Comparison of ENCODE assay signal across 10 cellular contexts in genomic region chr5:177474094-177474493, GRCh38. TPM values are rescaled to one million over a fixed set of nuclear protein-coding genes. Genes with fewer than 3 reads are reported as not detected.
DNase-seq lines count a peak whose midpoint lies in the region; ATAC-seq, FAIRE-seq and TF ChIP-seq lines count a peak whose summit lies in the region.
"Had no signal": no experiment of that assay in that cellular context is flagged by ENCODE, and none has a peak within 500 bp of the region (broad histone marks: within the 10 kb centered on the region; RNA-seq: fewer than 3 reads in every experiment).

No MANE protein-coding gene starts in this region.

- POLR2A ChIA-PET in HepG2 (lab: Yijun Ruan, JAX) = interaction anchor here (0.8 to 1.2 kb wide), 2 partner anchors 27 to 105 kb away, joined by 3 read pairs; no protein-coding TSS in a partner anchor

- H3K27ac Mint-ChIP-seq in activated naive CD8-positive, alpha-beta T cell treated with anti-CD3 and anti-CD28 coated beads, Interleukin-2, amount 50 U/mL, for 24 hours = peak overlapping the region; percentile 65

- H3K9me3 Mint-ChIP-seq in activated naive CD8-positive, alpha-beta T cell treated with anti-CD3 and anti-CD28 coated beads, Interleukin-2, amount 50 U/mL, for 24 hours = no peaks in the 10 kb centered on the region

- no peak for FAIRE-seq in HepG2 (lab: Jason Lieb, UNC)
- FAIRE-seq: frontal cortex had no signal

- H3K36me3 Mint-ChIP-seq in activated naive CD8-positive, alpha-beta T cell treated with anti-CD3 and anti-CD28 coated beads, Interleukin-2, amount 50 U/mL, for 24 hours (ENCODE audit: low read depth) = peaks cover 5% of the 10 kb centered on the region

- no peak for ATAC-seq in HepG2
- ATAC-seq in right lobe of liver = no peak
- ATAC-seq in activated naive CD8-positive, alpha-beta T cell treated with anti-CD3 and anti-CD28 coated beads, Interleukin-2, amount 50 U/mL, for 24 hours = no peak
- no peak for ATAC-seq in HG02870 (IDR thresholded peaks at IDR 0.05; ENCODE audit: unreplicated experiment)

- CTCF ChIA-PET in HepG2 (lab: Yijun Ruan, JAX; ENCODE audit: low intra/inter-chr PET ratio, low total read pairs) = no interaction called here

- no peak overlapping the region for H3K9ac ChIP-seq in HepG2 (ENCODE audit: insufficient read depth, low read depth, low read length)
- H3K9ac ChIP-seq in muscle layer of colon (ENCODE audit: low read length) = no peak overlapping the region

- TF ChIP-seq RAD21 in HepG2 (CRISPR knock-in tag; IDR thresholded peaks at IDR 0.05) = no peak

- no peak overlapping the region for H2AFZ ChIP-seq in HepG2 (ENCODE audit: low read length)

- no peak for TF ChIP-seq POLR2A in HepG2 (IDR thresholded peaks at IDR 0.05; ENCODE audit: insufficient read depth in 1 of 2, low read depth in 2 of 2, low read length in 2 of 2)
- no peak for TF ChIP-seq POLR2A in right lobe of liver (IDR thresholded peaks at IDR 0.05)
- TF ChIP-seq POLR2A in uterus (IDR thresholded peaks at IDR 0.05) = no peak

- no TSS peak for BruUV-seq in HepG2 (replicated peaks; lab: Mats Ljungman, UMichigan)

- H3K4me1 ChIP-seq in HepG2 (ENCODE audit: insufficient read depth, low read length) (peaks cover 69% of the 10 kb centered on the region), right lobe of liver (peaks cover 0 to 9% (median 2%) of the 10 kb centered on the region in 4 donors), muscle layer of colon (ENCODE audit: insufficient read depth, low read length) (peaks cover 74% of the 10 kb centered on the region), uterus (peaks cover 0 to 30% of the 10 kb centered on the region in 2 donors)

- in situ Hi-C loops in HepG2 (cut with HindIII; ENCODE audit: extremely low pct_ligation_motif_present, low pct_unique_long_range_greater_than_20kb) = loop anchor here (25.0 kb wide), 1 partner anchor 362 kb away; no protein-coding TSS in a partner anchor
- in situ Hi-C loops in G401 (cut with HindIII; ENCODE audit: low sequenced_read_pairs) = no loop called here

- peaks cover 3% of the 10 kb centered on the region for H3K79me2 ChIP-seq in HepG2 (ENCODE audit: insufficient read depth, low read length)

- H3K36me3 ChIP-seq in HepG2 (replicated peaks in 1 of 2; ENCODE audit: control insufficient read depth in 1 of 2, insufficient read depth in 2 of 2, low read length in 2 of 2) = no peaks in the 10 kb centered on the region
- no peaks in the 10 kb centered on the region for H3K36me3 ChIP-seq in right lobe of liver
- H3K36me3 ChIP-seq in muscle layer of colon (ENCODE audit: insufficient read depth, low read length) = no peaks in the 10 kb centered on the region
- H3K36me3 ChIP-seq in uterus = no peaks in the 10 kb centered on the region

- H3K27me3 ChIP-seq in HepG2 (ENCODE audit: control insufficient read depth in 1 of 2, insufficient read depth in 2 of 2, low read length in 2 of 2) = no peaks in the 10 kb centered on the region
- no peaks in the 10 kb centered on the region for H3K27me3 ChIP-seq in right lobe of liver
- no peaks in the 10 kb centered on the region for H3K27me3 ChIP-seq in muscle layer of colon (ENCODE audit: control insufficient read depth in 1 of 2, insufficient read depth in 2 of 2, low read length in 2 of 2)
- no peaks in the 10 kb centered on the region for H3K27me3 ChIP-seq in uterus

- peak overlapping the region; percentile 47; the same call in 1 of the 2 replicates for H3K4me2 ChIP-seq in HepG2 (ENCODE audit: low read depth, low read length)

- no peak for TF ChIP-seq CTCF in HepG2 (CRISPR knock-in tag; IDR thresholded peaks at IDR 0.05)
- no peak for TF ChIP-seq CTCF in right lobe of liver (IDR thresholded peaks at IDR 0.05)
- TF ChIP-seq CTCF in uterus (IDR thresholded peaks at IDR 0.05) = no peak

- H3K27ac ChIP-seq in HepG2 (ENCODE audit: extremely low read length, insufficient read depth, low read length) (no peak overlapping the region), right lobe of liver (no peak overlapping the region), muscle layer of colon (ENCODE audit: low read depth, low read length) (peak overlapping the region; percentile 73), uterus (peak overlapping the region; percentile 82 to 86)

- 32% methylated on average over 7 of the region's 7 CpGs for WGBS in HepG2 (ENCODE audit: low lambda C conversion rate)
- WGBS in right lobe of liver (ENCODE audit: insufficient coverage, low coverage, low lambda C conversion rate, missing lambda C conversion rate) = 65% methylated on average over 7 of the region's 7 CpGs

- H3K4me3 ChIP-seq in HepG2 (replicated peaks in 1 of 3; ENCODE audit: insufficient read depth in 1 of 3, low read depth in 2 of 3, low read length in 3 of 3) = no peak overlapping the region
- no peak overlapping the region for H3K4me3 ChIP-seq in right lobe of liver
- no peak overlapping the region for H3K4me3 ChIP-seq in muscle layer of colon (ENCODE audit: low read depth in 1 of 2, low read length in 2 of 2)
- no peak overlapping the region for H3K4me3 ChIP-seq in uterus

- TF ChIP-seq EP300 in HepG2 (IDR thresholded peaks at IDR 0.05; ENCODE audit: low read depth in 2 of 2, low read length in 2 of 2) (no peak), HepG2 (CRISPR knock-in tag; IDR thresholded peaks at IDR 0.05; ENCODE audit: borderline replicate concordance) (no peak)

- H3K4me3 Mint-ChIP-seq in activated naive CD8-positive, alpha-beta T cell treated with anti-CD3 and anti-CD28 coated beads, Interleukin-2, amount 50 U/mL, for 24 hours = peak overlapping the region; percentile 74

- H3K4me1 Mint-ChIP-seq in activated naive CD8-positive, alpha-beta T cell treated with anti-CD3 and anti-CD28 coated beads, Interleukin-2, amount 50 U/mL, for 24 hours = peaks cover 67% of the 10 kb centered on the region

- peaks cover 5% of the 10 kb centered on the region for H3K27me3 Mint-ChIP-seq in activated naive CD8-positive, alpha-beta T cell treated with anti-CD3 and anti-CD28 coated beads, Interleukin-2, amount 50 U/mL, for 24 hours

- intact Hi-C loops in HepG2 (cut with micrococcal nuclease; ENCODE audit: unreplicated experiment) = no loop called here
- intact Hi-C loops in right lobe of liver (cut with DNase I) = no loop called here
- intact Hi-C loops in uterus (cut with DNase I; ENCODE audit: low total_unique reads) = no loop called here

- peaks cover 9% of the 10 kb centered on the region; the same call in 1 of the 2 replicates for H4K20me1 ChIP-seq in HepG2 (ENCODE audit: insufficient read depth, low read length)

- H3K9me3 ChIP-seq in HepG2 (ENCODE audit: low read length) (no peaks in the 10 kb centered on the region), right lobe of liver (no peaks in the 10 kb centered on the region), muscle layer of colon (ENCODE audit: low read length) (no peaks in the 10 kb centered on the region), uterus (no peaks in the 10 kb centered on the region)

- DNase-seq in HepG2 (ENCODE audit: low spot score) = no peak
- DNase-seq in right lobe of liver = no peak
- no peak for DNase-seq in activated naive CD8-positive, alpha-beta T cell treated with anti-CD3 and anti-CD28 coated beads, Interleukin-2, amount 50 U/mL, for 24 hours
- peak in 1 of 2 donors; percentile 25 for DNase-seq in uterus
- DNase-seq in G401 (ENCODE audit: low spot score) = no peak
- DNase-seq in activated effector memory CD4-positive, alpha-beta T cell treated with Interleukin-2 at 50 U/mL for 16 hours = no peak
- DNase-seq: DMS 273 treated with DMSO at 0.1 percent for 48 hours had no signal

RNA-seq across cellular contexts. Expression of gene DBN1, which starts 0.7 kb away (rescaled TPM):
- total RNA-seq in HepG2 (2016; rRNA removed; fragmentation: Illumina TruSeq; extraction: Trizol) (15.7 and 37.3 TPM in 2 replicates), right lobe of liver (1 to 10 TPM; 1.1 to 4.6 (median 3.1) TPM), uterus (100 to 1,000 TPM in 2 of 4 donors, 10 to 100 TPM in 2; 30.6 to 107 (median 82.7) TPM)
- total RNA-seq in HepG2 (2016; cell fraction: cytosol; rRNA removed; fragmentation: Illumina TruSeq; extraction: Trizol; ENCODE audit: low read depth) = 6.9 and 9.3 TPM in 2 replicates
- total RNA-seq in HepG2 (2016; cell fraction: insoluble cytoplasmic fraction; rRNA removed; fragmentation: Illumina TruSeq; extraction: Trizol) = 12.8 and 37.5 TPM in 2 replicates
- 12.9 and 15.2 TPM in 2 replicates for total RNA-seq in HepG2 (2016; cell fraction: membrane; rRNA removed; fragmentation: Illumina TruSeq; extraction: Trizol)
- total RNA-seq in HepG2 (2016; cell fraction: nucleus; rRNA removed; fragmentation: Illumina TruSeq; extraction: Trizol) = 33.8 and 39.3 TPM in 2 replicates
- polyA plus RNA-seq in HepG2 (2011; rRNA removed) = 27.0 and 30.9 TPM in 2 replicates
- polyA plus RNA-seq in HepG2 (2011; cell fraction: cytosol; rRNA removed) = 14.1 and 18.1 TPM in 2 replicates
- 167 and 276 TPM in 2 replicates for polyA plus RNA-seq in HepG2 (2011; cell fraction: nucleus; rRNA removed)
- 16.5 and 21.1 TPM in 2 replicates for polyA plus RNA-seq in HepG2 (2012)
- polyA plus RNA-seq in HepG2 (2016; cell fraction: cytosol; fragmentation: Illumina TruSeq; extraction: Trizol; ENCODE audit: low read depth) = 7.2 and 8.7 TPM in 2 replicates
- polyA plus RNA-seq in HepG2 (2016; cell fraction: insoluble cytoplasmic fraction; fragmentation: Illumina TruSeq; extraction: Trizol; ENCODE audit: low read depth) = 16.0 and 21.2 TPM in 2 replicates
- polyA plus RNA-seq in HepG2 (2016; cell fraction: membrane; fragmentation: Illumina TruSeq; extraction: Trizol; ENCODE audit: low read depth) = 11.4 and 15.4 TPM in 2 replicates
- 72.9 and 77.5 TPM in 2 replicates for polyA plus RNA-seq in HepG2 (2016; cell fraction: nucleus; fragmentation: Illumina TruSeq; extraction: Trizol; ENCODE audit: insufficient read depth, low read depth)
- 30.4 and 47.5 TPM in 2 replicates for polyA minus RNA-seq in HepG2 (2011; rRNA and poly(A)+ RNA removed; ENCODE audit: low replicate concordance)
- polyA minus RNA-seq in HepG2 (2011; cell fraction: cytosol; rRNA and poly(A)+ RNA removed) = 13.2 and 16.4 TPM in 2 replicates
- 42.1 and 43.0 TPM in 2 replicates for polyA minus RNA-seq in HepG2 (2011; cell fraction: nucleus; rRNA and poly(A)+ RNA removed)
- total RNA-seq in G401 (2014; rRNA removed; shearing (Covaris generic)) = 295 and 370 TPM in 2 replicates

RNA-seq across cellular contexts. Expression of gene PDLIM7, which starts 23.3 kb away (rescaled TPM):
- total RNA-seq in HepG2 (2016; rRNA removed; fragmentation: Illumina TruSeq; extraction: Trizol) (17.7 and 21.1 TPM in 2 replicates), right lobe of liver (10 to 100 TPM in 4 of 6 experiments, 1 to 10 TPM in 2; 3.7 to 24.0 (median 13.6) TPM), uterus (100 to 1,000 TPM; 102 to 543 (median 193) TPM)
- total RNA-seq in HepG2 (2016; cell fraction: cytosol; rRNA removed; fragmentation: Illumina TruSeq; extraction: Trizol; ENCODE audit: low read depth) = 6.1 and 8.5 TPM in 2 replicates
- total RNA-seq in HepG2 (2016; cell fraction: insoluble cytoplasmic fraction; rRNA removed; fragmentation: Illumina TruSeq; extraction: Trizol) = 14.8 and 20.5 TPM in 2 replicates
- total RNA-seq in HepG2 (2016; cell fraction: membrane; rRNA removed; fragmentation: Illumina TruSeq; extraction: Trizol) = 10.1 and 15.4 TPM in 2 replicates
- 15.8 and 17.5 TPM in 2 replicates for total RNA-seq in HepG2 (2016; cell fraction: nucleus; rRNA removed; fragmentation: Illumina TruSeq; extraction: Trizol)
- 31.3 and 38.4 TPM in 2 replicates for polyA plus RNA-seq in HepG2 (2011; rRNA removed)
- polyA plus RNA-seq in HepG2 (2011; cell fraction: cytosol; rRNA removed) = 16.0 and 26.2 TPM in 2 replicates
- 208 and 260 TPM in 2 replicates for polyA plus RNA-seq in HepG2 (2011; cell fraction: nucleus; rRNA removed)
- 13.5 and 20.9 TPM in 2 replicates for polyA plus RNA-seq in HepG2 (2012)
- 9.0 and 11.5 TPM in 2 replicates for polyA plus RNA-seq in HepG2 (2016; cell fraction: cytosol; fragmentation: Illumina TruSeq; extraction: Trizol; ENCODE audit: low read depth)
- polyA plus RNA-seq in HepG2 (2016; cell fraction: insoluble cytoplasmic fraction; fragmentation: Illumina TruSeq; extraction: Trizol; ENCODE audit: low read depth) = 21.0 and 30.6 TPM in 2 replicates
- 14.1 and 15.2 TPM in 2 replicates for polyA plus RNA-seq in HepG2 (2016; cell fraction: membrane; fragmentation: Illumina TruSeq; extraction: Trizol; ENCODE audit: low read depth)
- polyA plus RNA-seq in HepG2 (2016; cell fraction: nucleus; fragmentation: Illumina TruSeq; extraction: Trizol; ENCODE audit: insufficient read depth, low read depth) = 62.3 and 63.3 TPM in 2 replicates
- polyA minus RNA-seq in HepG2 (2011; rRNA and poly(A)+ RNA removed; ENCODE audit: low replicate concordance) = 26.3 and 38.9 TPM in 2 replicates
- 12.7 and 14.1 TPM in 2 replicates for polyA minus RNA-seq in HepG2 (2011; cell fraction: cytosol; rRNA and poly(A)+ RNA removed)
- 49.5 and 52.4 TPM in 2 replicates for polyA minus RNA-seq in HepG2 (2011; cell fraction: nucleus; rRNA and poly(A)+ RNA removed)
- total RNA-seq in G401 (2014; rRNA removed; shearing (Covaris generic)) = 297 and 299 TPM in 2 replicates

RNA-seq across cellular contexts. Expression of gene PRR7, which starts 27.5 kb away (rescaled TPM):
- total RNA-seq in HepG2 (2016; rRNA removed; fragmentation: Illumina TruSeq; extraction: Trizol) (3.9 and 5.0 TPM in 2 replicates), right lobe of liver (10 to 100 TPM in 1 of 6 experiments, 1 to 10 TPM in 3, under 1 TPM in 2; 0.15 to 13.0 (median 1.9) TPM), uterus (1 to 10 TPM in 2 of 4 donors, not detected in 2; 1.9 to 3.0 TPM)
- total RNA-seq in HepG2 (2016; cell fraction: cytosol; rRNA removed; fragmentation: Illumina TruSeq; extraction: Trizol; ENCODE audit: low read depth) = 16.0 and 17.8 TPM in 2 replicates
- total RNA-seq in HepG2 (2016; cell fraction: insoluble cytoplasmic fraction; rRNA removed; fragmentation: Illumina TruSeq; extraction: Trizol) = 3.2 and 5.8 TPM in 2 replicates
- total RNA-seq in HepG2 (2016; cell fraction: membrane; rRNA removed; fragmentation: Illumina TruSeq; extraction: Trizol) = 13.3 and 19.1 TPM in 2 replicates
- total RNA-seq in HepG2 (2016; cell fraction: nucleus; rRNA removed; fragmentation: Illumina TruSeq; extraction: Trizol) = 2.0 and 2.5 TPM in 2 replicates
- polyA plus RNA-seq in HepG2 (2011; rRNA removed) = 4.8 and 6.7 TPM in 2 replicates
- 6.4 and 16.7 TPM in 2 replicates for polyA plus RNA-seq in HepG2 (2011; cell fraction: cytosol; rRNA removed)
- 14.7 and 21.3 TPM in 2 replicates for polyA plus RNA-seq in HepG2 (2011; cell fraction: nucleus; rRNA removed)
- 1.5 and 3.1 TPM in 2 replicates for polyA plus RNA-seq in HepG2 (2012)
- polyA plus RNA-seq in HepG2 (2016; cell fraction: cytosol; fragmentation: Illumina TruSeq; extraction: Trizol; ENCODE audit: low read depth) = 20.2 and 21.6 TPM in 2 replicates
- 4.9 and 5.8 TPM in 2 replicates for polyA plus RNA-seq in HepG2 (2016; cell fraction: insoluble cytoplasmic fraction; fragmentation: Illumina TruSeq; extraction: Trizol; ENCODE audit: low read depth)
- 16.9 and 17.7 TPM in 2 replicates for polyA plus RNA-seq in HepG2 (2016; cell fraction: membrane; fragmentation: Illumina TruSeq; extraction: Trizol; ENCODE audit: low read depth)
- polyA plus RNA-seq in HepG2 (2016; cell fraction: nucleus; fragmentation: Illumina TruSeq; extraction: Trizol; ENCODE audit: insufficient read depth, low read depth) = 5.8 and 6.9 TPM in 2 replicates
- polyA minus RNA-seq in HepG2 (2011; rRNA and poly(A)+ RNA removed; ENCODE audit: low replicate concordance) = 0.94 and 6.4 TPM in 2 replicates
- 3.2 and 5.0 TPM in 2 replicates for polyA minus RNA-seq in HepG2 (2011; cell fraction: cytosol; rRNA and poly(A)+ RNA removed)
- 1.1 and 1.4 TPM in 2 replicates for polyA minus RNA-seq in HepG2 (2011; cell fraction: nucleus; rRNA and poly(A)+ RNA removed)
- 19.5 and 30.8 TPM in 2 replicates for total RNA-seq in G401 (2014; rRNA removed; shearing (Covaris generic))

RNA-seq across cellular contexts. Expression of gene DOK3, which starts 35.5 kb away (rescaled TPM):
- total RNA-seq in HepG2 (2016; rRNA removed; fragmentation: Illumina TruSeq; extraction: Trizol) = 0.48 and 1.4 TPM in 2 replicates
- 0.44 and 0.51 TPM in 2 replicates for total RNA-seq in HepG2 (2016; cell fraction: cytosol; rRNA removed; fragmentation: Illumina TruSeq; extraction: Trizol; ENCODE audit: low read depth)
- total RNA-seq in HepG2 (2016; cell fraction: insoluble cytoplasmic fraction; rRNA removed; fragmentation: Illumina TruSeq; extraction: Trizol) = 0.40 and 1.6 TPM in 2 replicates
- total RNA-seq in HepG2 (2016; cell fraction: membrane; rRNA removed; fragmentation: Illumina TruSeq; extraction: Trizol) = 0.43 and 0.52 TPM in 2 replicates
- total RNA-seq in HepG2 (2016; cell fraction: nucleus; rRNA removed; fragmentation: Illumina TruSeq; extraction: Trizol) = 3.1 and 3.4 TPM in 2 replicates
- 1.5 and 1.7 TPM in 2 replicates for polyA plus RNA-seq in HepG2 (2011; rRNA removed)
- polyA plus RNA-seq in HepG2 (2011; cell fraction: cytosol; rRNA removed) = 0.45 and 0.52 TPM in 2 replicates
- polyA plus RNA-seq in HepG2 (2011; cell fraction: nucleus; rRNA removed) = 11.5 and 16.7 TPM in 2 replicates
- 0.60 and 1.5 TPM in 2 replicates for polyA plus RNA-seq in HepG2 (2012)
- 0.17 and 0.23 TPM in 2 replicates for polyA plus RNA-seq in HepG2 (2016; cell fraction: cytosol; fragmentation: Illumina TruSeq; extraction: Trizol; ENCODE audit: low read depth)
- polyA plus RNA-seq in HepG2 (2016; cell fraction: insoluble cytoplasmic fraction; fragmentation: Illumina TruSeq; extraction: Trizol; ENCODE audit: low read depth) = 0.77 and 0.99 TPM in 2 replicates
- polyA plus RNA-seq in HepG2 (2016; cell fraction: membrane; fragmentation: Illumina TruSeq; extraction: Trizol; ENCODE audit: low read depth) = 0.26 and 0.50 TPM in 2 replicates
- polyA plus RNA-seq in HepG2 (2016; cell fraction: nucleus; fragmentation: Illumina TruSeq; extraction: Trizol; ENCODE audit: insufficient read depth, low read depth) = 7.2 and 8.3 TPM in 2 replicates
- 3.4 and 4.3 TPM in 2 replicates for polyA minus RNA-seq in HepG2 (2011; rRNA and poly(A)+ RNA removed; ENCODE audit: low replicate concordance)
- polyA minus RNA-seq in HepG2 (2011; cell fraction: cytosol; rRNA and poly(A)+ RNA removed) = not detected in 2 replicates
- 4.4 and 4.8 TPM in 2 replicates for polyA minus RNA-seq in HepG2 (2011; cell fraction: nucleus; rRNA and poly(A)+ RNA removed)
- total RNA-seq in right lobe of liver = 1 to 10 TPM; 2.5 to 6.6 (median 3.9) TPM
- 10 to 100 TPM in 1 of 4 donors, 1 to 10 TPM in 3; 3.6 to 20.0 (median 7.1) TPM for total RNA-seq in uterus
- 0.85 and 6.3 TPM in 2 replicates for total RNA-seq in G401 (2014; rRNA removed; shearing (Covaris generic))

RNA-seq across cellular contexts. Expression of gene DDX41, which starts 42.7 kb away (rescaled TPM):
- total RNA-seq in HepG2 (2016; rRNA removed; fragmentation: Illumina TruSeq; extraction: Trizol) = 62.8 and 83.0 TPM in 2 replicates
- total RNA-seq in HepG2 (2016; cell fraction: cytosol; rRNA removed; fragmentation: Illumina TruSeq; extraction: Trizol; ENCODE audit: low read depth) = 9.4 and 10.4 TPM in 2 replicates
- total RNA-seq in HepG2 (2016; cell fraction: insoluble cytoplasmic fraction; rRNA removed; fragmentation: Illumina TruSeq; extraction: Trizol) = 68.8 and 106 TPM in 2 replicates
- total RNA-seq in HepG2 (2016; cell fraction: membrane; rRNA removed; fragmentation: Illumina TruSeq; extraction: Trizol) = 20.1 and 24.5 TPM in 2 replicates
- total RNA-seq in HepG2 (2016; cell fraction: nucleus; rRNA removed; fragmentation: Illumina TruSeq; extraction: Trizol) = 56.7 and 63.3 TPM in 2 replicates
- 99.5 and 105 TPM in 2 replicates for polyA plus RNA-seq in HepG2 (2011; rRNA removed)
- 84.0 and 131 TPM in 2 replicates for polyA plus RNA-seq in HepG2 (2011; cell fraction: cytosol; rRNA removed)
- polyA plus RNA-seq in HepG2 (2011; cell fraction: nucleus; rRNA removed) = 340 and 476 TPM in 2 replicates
- 39.9 and 70.4 TPM in 2 replicates for polyA plus RNA-seq in HepG2 (2012)
- polyA plus RNA-seq in HepG2 (2016; cell fraction: cytosol; fragmentation: Illumina TruSeq; extraction: Trizol; ENCODE audit: low read depth) = 12.3 and 13.1 TPM in 2 replicates
- 84.7 and 86.0 TPM in 2 replicates for polyA plus RNA-seq in HepG2 (2016; cell fraction: insoluble cytoplasmic fraction; fragmentation: Illumina TruSeq; extraction: Trizol; ENCODE audit: low read depth)
- polyA plus RNA-seq in HepG2 (2016; cell fraction: membrane; fragmentation: Illumina TruSeq; extraction: Trizol; ENCODE audit: low read depth) = 20.4 and 21.8 TPM in 2 replicates
- 142 and 157 TPM in 2 replicates for polyA plus RNA-seq in HepG2 (2016; cell fraction: nucleus; fragmentation: Illumina TruSeq; extraction: Trizol; ENCODE audit: insufficient read depth, low read depth)
- 101 and 102 TPM in 2 replicates for polyA minus RNA-seq in HepG2 (2011; rRNA and poly(A)+ RNA removed; ENCODE audit: low replicate concordance)
- polyA minus RNA-seq in HepG2 (2011; cell fraction: cytosol; rRNA and poly(A)+ RNA removed) = 45.9 and 55.5 TPM in 2 replicates
- 103 and 117 TPM in 2 replicates for polyA minus RNA-seq in HepG2 (2011; cell fraction: nucleus; rRNA and poly(A)+ RNA removed)
- total RNA-seq in right lobe of liver = 10 to 100 TPM; 35.1 to 64.8 (median 47.9) TPM
- total RNA-seq in uterus = 100 to 1,000 TPM in 2 of 4 donors, 10 to 100 TPM in 2; 61.0 to 146 (median 95.6) TPM
- total RNA-seq in G401 (2014; rRNA removed; shearing (Covaris generic)) = 96.6 and 166 TPM in 2 replicates

Comparison
In these comparisons a context has a peak if more than half of its experiments do, and no peak if none do; other contexts are left out.
1. H3K27ac ChIP-seq: peak in muscle layer of colon (single experiment) and uterus (2 of 2); none in HepG2 (single experiment) and right lobe of liver (0 of 3).